In genomic region chr3:196216681-196217211, GRCh38 we compare ENCODE assay signal across 22 cellular contexts. TPM values are rescaled to one million over a fixed set of nuclear protein-coding genes. Genes with fewer than 3 reads are reported as not detected.
DNase-seq lines count a peak whose midpoint lies in the region; ATAC-seq, FAIRE-seq and TF ChIP-seq lines count a peak whose summit lies in the region.
"Had no signal": no experiment of that assay in that cellular context is flagged by ENCODE, and none has a peak within 500 bp of the region (broad histone marks: within the 10 kb centered on the region; RNA-seq: fewer than 3 reads in every experiment).

No MANE protein-coding gene starts in this region.

- no peak overlapping the region for H2BK15ac ChIP-seq in H1 (ENCODE audit: low read length)

- TF ChIP-seq RAD21 in H1 (IDR thresholded peaks at IDR 0.05 in 1 of 2, conservative IDR thresholded peaks at IDR 0.05 in 1 of 2; ENCODE audit: low read depth in 2 of 2, low read length in 2 of 2), result no peak

- no peaks in the 10 kb centered on the region for H3K79me1 ChIP-seq in H1 (ENCODE audit: low read depth, low read length)

- H3K9ac ChIP-seq in HUES64 (ENCODE audit: low read depth, low read length) (no peak overlapping the region), H1 (replicated peaks in 1 of 4; ENCODE audit: extremely low read depth in 1 of 4, low read depth in 3 of 4, low read length in 3 of 4) (peak overlapping the region in 2 of 4 experiments; percentile 14 to 39; a peak in 2 of 7 replicates)
- H3K9ac ChIP-seq: KMS-11 had no signal

- H3K4me1 ChIP-seq in HUES64 (ENCODE audit: insufficient read depth, low read length) (peaks cover 5% of the 10 kb centered on the region; the same call in 1 of the 2 replicates), H1 (replicated peaks in 1 of 4; ENCODE audit: control insufficient read depth in 3 of 4, insufficient read depth in 4 of 4, low read length in 3 of 4) (peaks cover 0 to 19% (median 11%) of the 10 kb centered on the region in 4 experiments; a peak in 6 of 7 replicates), right lobe of liver (peaks cover 0 to 50% (median 19%) of the 10 kb centered on the region in 4 donors), transverse colon (peaks cover 0 to 30% (median 25%) of the 10 kb centered on the region in 4 donors)
- H3K4me1 ChIP-seq: prostate gland had no signal

- TF ChIP-seq POLR2A in H1 (IDR thresholded peaks at IDR 0.05; ENCODE audit: control extremely low read depth in 1 of 2, low read depth in 2 of 2, low read length in 2 of 2), result no peak
- no peak for TF ChIP-seq POLR2A in right lobe of liver (IDR thresholded peaks at IDR 0.05)
- TF ChIP-seq POLR2A in transverse colon (IDR thresholded peaks at IDR 0.05), result no peak

- H2BK12ac ChIP-seq in H1 (ENCODE audit: low read depth, low read length), result peak overlapping the region; percentile 68; the same call in 1 of the 2 replicates

- H3K9me3 ChIP-seq in HUES64 (ENCODE audit: insufficient read depth, low read depth, low read length) (no peaks in the 10 kb centered on the region), H1 (ENCODE audit: insufficient read depth in 2 of 2, low read depth in 1 of 2, low read length in 1 of 2) (no peaks in the 10 kb centered on the region), right lobe of liver (no peaks in the 10 kb centered on the region), transverse colon (no peaks in the 10 kb centered on the region)
- H3K9me3 ChIP-seq: prostate gland, suprapubic skin had no signal

- intact Hi-C loops in right lobe of liver (cut with DNase I), result no loop called here
- intact Hi-C loops in transverse colon (cut with DNase I; ENCODE audit: low total_unique reads), result no loop called here

- peak overlapping the region; percentile 78 to 92 for H3K4me2 ChIP-seq in H1 (ENCODE audit: insufficient read depth in 1 of 2, low read depth in 2 of 2, low read length in 2 of 2)
- H3K4me2 ChIP-seq: KMS-11, smooth muscle cell had no signal

- peaks cover 2% of the 10 kb centered on the region; the same call in 1 of the 2 replicates for H3K23me2 ChIP-seq in H1 (ENCODE audit: low read depth, low read length)

- H3K4me3 ChIP-seq in HUES64 (ENCODE audit: low read length) (peak overlapping the region; percentile 40), H1 (ENCODE audit: extremely low read depth in 1 of 4, insufficient read depth in 2 of 4, low read depth in 3 of 4, low read length in 4 of 4) (peak overlapping the region; percentile 22 to 64 (median 53)), right lobe of liver (peak overlapping the region; percentile 55 to 69 (median 66)), transverse colon (peak overlapping the region in 3 of 4 donors; percentile 19 to 38 (median 22))
- H3K4me3 ChIP-seq: smooth muscle cell, suprapubic skin had no signal

- H3K14ac ChIP-seq in H1 (ENCODE audit: insufficient read length), result peak overlapping the region; percentile 38

- H2BK20ac ChIP-seq in H1 (ENCODE audit: low read length), result no peak overlapping the region

- WGBS in HUES64, result 41% methylated on average over 25 of the region's 25 CpGs
- 19% methylated on average over 23 of the region's 25 CpGs; no CpG with 5 or more reads in 1 of the 2 experiments for WGBS in H1 (ENCODE audit: extremely low coverage in 1 of 2, insufficient coverage in 1 of 2, insufficient read length in 1 of 2, insufficient replicate concordance in 2 of 2, low coverage in 1 of 2, low lambda C conversion rate in 2 of 2, missing lambda C conversion rate in 1 of 2), 2 experiments
- WGBS in right lobe of liver (ENCODE audit: insufficient coverage, low coverage, low lambda C conversion rate, missing lambda C conversion rate), result 23% methylated on average over 4 of the region's 25 CpGs
- 47% methylated on average over 21 of the region's 25 CpGs; no CpG with 5 or more reads in 1 of the 2 donors for WGBS in transverse colon (ENCODE audit: low coverage in 1 of 2), 2 donors

- FAIRE-seq in H1 (lab: Jason Lieb, UNC) (no peak), D721Med (lab: Jason Lieb, UNC) (no peak)
- FAIRE-seq: islet of Langerhans had no signal

- TF ChIP-seq CTCF in H1 (IDR thresholded peaks at IDR 0.05; ENCODE audit: control extremely low read depth in 1 of 3, insufficient read depth in 1 of 3, low read depth in 1 of 3, low read length in 3 of 3) (no peak), right lobe of liver (IDR thresholded peaks at IDR 0.05) (no peak), transverse colon (IDR thresholded peaks at IDR 0.05) (no peak), D721Med (IDR thresholded peaks at IDR 0.05; ENCODE audit: insufficient read depth, missing control alignments) (no peak)

- POLR2A ChIA-PET in H1 (lab: Charles Lee; ENCODE audit: partially characterized antibody), result interaction anchor here (0.8 to 3.9 kb wide), 4 partner anchors 8 to 101 kb away, joined by 3 to 15 read pairs (median 4); partner anchors contain the start of gene DYNLT2B

- peak overlapping the region; percentile 2 for H4K5ac ChIP-seq in H1 (ENCODE audit: insufficient read length, low read depth, low read length)

- H3K27ac ChIP-seq in HUES64 (ENCODE audit: low read depth, low read length) (no peak overlapping the region), H1 (ENCODE audit: low read depth, low read length) (no peak overlapping the region), right lobe of liver (peak overlapping the region; percentile 29 to 79 (median 43)), transverse colon (peak overlapping the region in 3 of 4 donors; percentile 15 to 43 (median 17))
- H3K27ac ChIP-seq: KMS-11, prostate gland, suprapubic skin had no signal

- DNase-seq in H1 (ENCODE audit: low read depth in 1 of 2, low spot score in 2 of 2), result peak in 1 of 2 experiments; percentile 69
- peak in 2 of 3 donors; percentile 39 to 76 for DNase-seq in right lobe of liver
- no peak for DNase-seq in transverse colon
- no peak for DNase-seq in effector CD4-positive, alpha-beta T cell
- no peak for DNase-seq in activated CD4-positive, alpha-beta T cell treated with anti-CD3 and anti-CD28 coated beads, Interleukin-2, amount 50 U/mL, for 4 hours
- no peak for DNase-seq in D721Med (ENCODE audit: insufficient read length, low spot score)
- DNase-seq: activated CD4-positive, alpha-beta T cell treated with anti-CD3 and anti-CD28 coated beads, Interleukin-2, amount 10 ng/mL, durations not matched to agents 24 days and 14 days; activated CD8-positive, alpha-beta memory T cell treated with anti-CD3 and anti-CD28 coated beads, Interleukin-2, amount 50 U/mL, for 48 hours; activated gamma-delta T cell; effector CD8-positive, alpha-beta T cell; mesenchymal stem cell; natural killer cell; NCI-H187 treated with DMSO at 0.1 percent for 48 hours; NCI-H446; stimulated activated CD4-positive, alpha-beta T cell treated with anti-CD3 and anti-CD28 coated beads, Interleukin-4, amount 100 ng/mL, for 24 hours had no signal

- peak overlapping the region; percentile 94 for H3K4ac ChIP-seq in H1 (replicated peaks; ENCODE audit: insufficient read length, low read depth, low read length)

- no peak overlapping the region for H3K23ac ChIP-seq in H1 (ENCODE audit: insufficient read length)

- in situ Hi-C loops in transverse colon (cut with MboI; ENCODE audit: low pct_ligation_motif_present in 1 of 4, low pct_unique_long_range_greater_than_20kb in 1 of 4, low sequenced_read_pairs in 3 of 4), result loop anchor here in 1 of 4 donors (25.0 kb wide), 1 partner anchor 479 kb away; no protein-coding TSS in a partner anchor

- H4K91ac ChIP-seq in H1 (replicated peaks; ENCODE audit: insufficient read length, low read length), result peak overlapping the region; percentile 84

- H2AK5ac ChIP-seq in H1 (ENCODE audit: low read depth, low read length), result no peak overlapping the region

- H3K18ac ChIP-seq in H1 (ENCODE audit: extremely low read depth, low read length), result peak overlapping the region; percentile 48

- H2BK120ac ChIP-seq in H1 (replicated peaks; ENCODE audit: low read depth, low read length), result no peak overlapping the region

- H2AFZ ChIP-seq in H1 (ENCODE audit: low read length), result peak overlapping the region; percentile 82

- H3K36me3 ChIP-seq in HUES64 (ENCODE audit: insufficient read depth, low read length) (no peaks in the 10 kb centered on the region), H1 (ENCODE audit: control insufficient read depth in 2 of 4, insufficient read depth in 4 of 4, low read length in 3 of 4) (no peaks in the 10 kb centered on the region), right lobe of liver (no peaks in the 10 kb centered on the region), transverse colon (no peaks in the 10 kb centered on the region)
- H3K36me3 ChIP-seq: prostate gland, suprapubic skin had no signal

- H4K8ac ChIP-seq in H1 (ENCODE audit: extremely low read depth, insufficient read depth, low read length), result peak overlapping the region; percentile 45

- no peaks in the 10 kb centered on the region for H3K79me2 ChIP-seq in H1 (ENCODE audit: control insufficient read depth in 1 of 2, insufficient read depth in 2 of 2, low read length in 2 of 2)

- TF ChIP-seq EP300 in H1 (IDR thresholded peaks at IDR 0.05; ENCODE audit: borderline replicate concordance in 1 of 2, low read depth in 2 of 2, low read length in 2 of 2) (no peak), transverse colon (IDR thresholded peaks at IDR 0.05; ENCODE audit: low read depth) (no peak)

- CTCF ChIA-PET in H1 (lab: Charles Lee; ENCODE audit: partially characterized antibody), result interaction anchor here (1.5 kb wide), 1 partner anchor 143 kb away, joined by 3 read pairs; no protein-coding TSS in a partner anchor

- H3K56ac ChIP-seq in H1 (replicated peaks; ENCODE audit: insufficient read length, low read depth, low read length), result no peak overlapping the region

- H3K27me3 ChIP-seq in HUES64 (ENCODE audit: insufficient read depth, low read length), result no peaks in the 10 kb centered on the region; the same call in 1 of the 2 replicates
- no peaks in the 10 kb centered on the region for H3K27me3 ChIP-seq in H1 (replicated peaks in 1 of 4; ENCODE audit: control insufficient read depth in 3 of 4, extremely low read depth in 1 of 4, insufficient read depth in 3 of 4, low read length in 3 of 4)
- no peaks in the 10 kb centered on the region for H3K27me3 ChIP-seq in right lobe of liver
- no peaks in the 10 kb centered on the region for H3K27me3 ChIP-seq in transverse colon
- H3K27me3 ChIP-seq: suprapubic skin had no signal

- H4K20me1 ChIP-seq in H1 (replicated peaks in 1 of 2; ENCODE audit: control insufficient read depth in 1 of 2, insufficient read depth in 2 of 2, low read length in 2 of 2), result no peaks in the 10 kb centered on the region

- peak; percentile 24 to 74 (median 71) for ATAC-seq in right lobe of liver
- ATAC-seq: natural killer cell, Right ventricle myocardium inferior had no signal

- peak overlapping the region; percentile 75; the same call in 1 of the 2 replicates for H2BK5ac ChIP-seq in H1 (ENCODE audit: low read depth, low read length)

RNA-seq across cellular contexts. Expression of gene SLC51A, which starts 0.4 kb away (rescaled TPM):
- 2.3 TPM for polyA plus RNA-seq in HUES64 (2013, experiment 1 of 2)
- polyA plus RNA-seq in HUES64 (2013, experiment 2 of 2), result 1.5 TPM
- total RNA-seq in H1 (2021; fragmentation: NEBNext Ultra II Directional; extraction: Animal tissue kit (Norgen Biotek cat#: 25700)), result 7.7 and 9.8 TPM in 2 replicates
- polyA plus RNA-seq in H1 (2011; rRNA removed), result 6.3 and 8.3 TPM in 2 replicates
- 6.1 TPM for polyA plus RNA-seq in H1 (2011; cell fraction: cytosol; rRNA removed)
- 16.9 TPM for polyA plus RNA-seq in H1 (2011; cell fraction: nucleus; rRNA removed)
- polyA plus RNA-seq in H1 (2012, experiment 1 of 2), result 12.4 to 16.0 TPM (median 13.1 TPM) in 4 replicates
- 9.8 TPM for polyA plus RNA-seq in H1 (2012, experiment 2 of 2)
- polyA plus RNA-seq in H1 (2013, experiment 1 of 2), result 16.6 TPM
- 17.1 TPM for polyA plus RNA-seq in H1 (2013, experiment 2 of 2)
- polyA minus RNA-seq in H1 (2011; rRNA and poly(A)+ RNA removed), result 4.7 and 6.5 TPM in 2 replicates
- 5.9 TPM for polyA minus RNA-seq in H1 (2011; cell fraction: cytosol; rRNA and poly(A)+ RNA removed)
- 6.0 TPM for polyA minus RNA-seq in H1 (2011; cell fraction: nucleus; rRNA and poly(A)+ RNA removed)
- total RNA-seq in right lobe of liver (100 to 1,000 TPM in 2 of 6 experiments, 10 to 100 TPM in 4; 23.1 to 129 (median 64.0) TPM), transverse colon (100 to 1,000 TPM in 1 of 4 donors, 10 to 100 TPM in 2, 1 to 10 TPM in 1; 7.2 to 123 (median 40.5) TPM)
- total RNA-seq: activated CD4-positive, alpha-beta T cell treated with anti-CD3 and anti-CD28 coated beads, Interleukin-2, amount 10 ng/mL, durations not matched to agents 24 days and 14 days; natural killer cell; smooth muscle cell; suprapubic skin had no signal

RNA-seq across cellular contexts. Expression of gene ZDHHC19, which starts 5.5 kb away (rescaled TPM):
- polyA plus RNA-seq in HUES64 (2013, experiment 1 of 2), result 1.4 TPM
- polyA plus RNA-seq in HUES64 (2013, experiment 2 of 2), result 4.6 TPM
- 4.1 and 4.5 TPM in 2 replicates for total RNA-seq in H1 (2021; fragmentation: NEBNext Ultra II Directional; extraction: Animal tissue kit (Norgen Biotek cat#: 25700))
- polyA plus RNA-seq in H1 (2011; rRNA removed), result 2.5 and 4.9 TPM in 2 replicates
- 1.4 TPM for polyA plus RNA-seq in H1 (2011; cell fraction: cytosol; rRNA removed)
- polyA plus RNA-seq in H1 (2011; cell fraction: nucleus; rRNA removed), result 6.2 TPM
- 3.8 to 10.5 TPM (median 6.0 TPM) in 4 replicates for polyA plus RNA-seq in H1 (2012, experiment 1 of 2)
- 8.0 TPM for polyA plus RNA-seq in H1 (2012, experiment 2 of 2)
- 6.4 TPM for polyA plus RNA-seq in H1 (2013, experiment 1 of 2)
- 5.5 TPM for polyA plus RNA-seq in H1 (2013, experiment 2 of 2)
- polyA minus RNA-seq in H1 (2011; rRNA and poly(A)+ RNA removed), result 0.69 and 1.1 TPM in 2 replicates
- polyA minus RNA-seq in H1 (2011; cell fraction: cytosol; rRNA and poly(A)+ RNA removed), result 1.7 TPM
- polyA minus RNA-seq in H1 (2011; cell fraction: nucleus; rRNA and poly(A)+ RNA removed), result not detected
- total RNA-seq in right lobe of liver, result 1 to 10 TPM in 3 of 6 experiments, under 1 TPM in 3; 0.18 to 5.8 (median 0.80) TPM
- total RNA-seq in transverse colon, result not detected
- total RNA-seq: activated CD4-positive, alpha-beta T cell treated with anti-CD3 and anti-CD28 coated beads, Interleukin-2, amount 10 ng/mL, durations not matched to agents 24 days and 14 days; natural killer cell; Right ventricle myocardium inferior; smooth muscle cell; suprapubic skin had no signal
- polyA plus RNA-seq: smooth muscle cell had no signal

Comparison
In these comparisons a context has a peak if more than half of its experiments do, and no peak if none do; other contexts are left out.
1. H3K27ac ChIP-seq: peak in right lobe of liver (3 of 3) and transverse colon (3 of 4); none in HUES64 (single experiment) and H1 (single experiment).
2. DNase-seq: peak in right lobe of liver (2 of 3); none in transverse colon (single experiment), effector CD4-positive, alpha-beta T cell (single experiment), activated CD4-positive, alpha-beta T cell treated with anti-CD3 and anti-CD28 coated beads, Interleukin-2, amount 50 U/mL, for 4 hours (0 of 2) and D721Med (single experiment).
3. Peak in every context shown above with its lines, with median percentiles within 50 percentile points of each other: H3K4me3 ChIP-seq.